ENCODE assay signal across 23 cellular contexts in the genomic region with DNA sequence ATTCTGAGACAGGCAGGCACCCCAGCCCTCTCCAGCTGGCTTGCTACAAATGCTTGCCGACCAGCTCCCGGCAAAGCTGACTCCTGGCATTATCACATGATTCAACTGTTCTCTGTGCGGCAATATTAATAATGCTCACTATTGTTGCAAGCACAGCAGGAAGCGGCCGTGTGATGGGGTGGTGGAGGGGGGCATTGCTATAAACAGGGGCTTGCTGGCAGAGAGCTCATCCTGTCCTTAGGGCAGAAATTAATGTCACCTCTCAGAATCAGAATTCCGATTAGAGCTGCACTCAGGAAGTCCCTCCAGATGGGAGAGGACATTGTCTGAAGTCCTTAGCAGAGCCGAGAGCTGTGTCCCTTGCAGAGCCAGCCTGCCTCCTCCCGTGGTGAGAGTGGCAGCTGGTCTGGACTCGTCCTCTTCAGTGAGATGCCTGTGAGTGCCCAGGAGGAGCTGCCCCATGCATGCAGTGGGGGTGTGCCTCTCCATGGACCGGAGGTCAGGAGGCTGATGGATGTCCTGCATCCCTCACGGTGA.
DNase-seq lines count a peak whose midpoint lies in the region; ATAC-seq and TF ChIP-seq lines count a peak whose summit lies in the region.
"Had no signal": no experiment of that assay in that cellular context is flagged by ENCODE, and none has a peak within 500 bp of the region (broad histone marks: within the 10 kb centered on the region; RNA-seq: fewer than 3 reads in every experiment).

No MANE protein-coding gene starts in this region.

- CTCF ChIA-PET in OCI-LY7 (lab: Charles Lee; ENCODE audit: unreplicated experiment): no interaction called here

- POLR2A ChIA-PET in OCI-LY7 (lab: Charles Lee): no interaction called here

- BruUV-seq in OCI-LY7 (replicated peaks; lab: Mats Ljungman, UMichigan): no TSS peak

- H3K79me2 ChIP-seq in osteoblast (ENCODE audit: insufficient read depth, low read length) (no peaks in the 10 kb centered on the region), OCI-LY7 (ENCODE audit: insufficient read depth, low read depth, low read length) (no peaks in the 10 kb centered on the region)

- no peak overlapping the region for H3K4me2 ChIP-seq in osteoblast (ENCODE audit: insufficient read depth, low read length)
- no peak overlapping the region for H3K4me2 ChIP-seq in OCI-LY7 (ENCODE audit: low read length)

- no peaks in the 10 kb centered on the region for H3K4me1 ChIP-seq in osteoblast (ENCODE audit: insufficient read depth, low read length)
- no peaks in the 10 kb centered on the region for H3K4me1 ChIP-seq in OCI-LY7 (ENCODE audit: insufficient read depth, low read length, poor library complexity, severe bottlenecking)
- H3K4me1 ChIP-seq: pancreas had no signal

- H3K4me3 ChIP-seq in osteoblast (ENCODE audit: insufficient read depth, low read length) (no peak overlapping the region), OCI-LY7 (ENCODE audit: low read depth, low read length, poor library complexity, severe bottlenecking) (no peak overlapping the region)
- H3K4me3 ChIP-seq: GM12878, pancreas had no signal

- H3K27ac ChIP-seq in osteoblast (ENCODE audit: low read depth, low read length) (no peak overlapping the region), OCI-LY7 (ENCODE audit: low read depth, low read length, poor library complexity, severe bottlenecking) (no peak overlapping the region)
- H3K27ac ChIP-seq: pancreas had no signal

- H3K36me3 ChIP-seq in osteoblast (ENCODE audit: insufficient read depth, low read length): no peaks in the 10 kb centered on the region
- no peaks in the 10 kb centered on the region for H3K36me3 ChIP-seq in OCI-LY7 (ENCODE audit: insufficient read depth, low read length)
- H3K36me3 ChIP-seq: pancreas had no signal

- no peak for ATAC-seq in GM21786 (IDR thresholded peaks at IDR 0.05; ENCODE audit: unreplicated experiment)
- ATAC-seq: GM12878, Panc1, pancreas, sciatic nerve had no signal

- DNase-seq in COR-L47 (lab: John Stamatoyannopoulos, UW) (peak; percentile 5), amygdala (lab: John Stamatoyannopoulos, UW) (peak in 32 of 56 donors; percentile 16 to 88 (median 62)), foreskin melanocyte (peak; percentile 96), nucleus accumbens (lab: John Stamatoyannopoulos, UW) (peak in 35 of 56 donors; percentile 25 to 87 (median 60)), osteoblast (ENCODE audit: insufficient read length, low spot score, missing footprints) (no peak), DMS 273 (lab: John Stamatoyannopoulos, UW; ENCODE audit: unreplicated experiment) (no peak), OCI-LY7 (ENCODE audit: low spot score) (no peak)
- DNase-seq: activated CD4-positive, alpha-beta T cell treated with anti-CD3 and anti-CD28 coated beads for 1 hour; activated naive CD4-positive, alpha-beta T cell treated with Interleukin-2 at 50 U/mL for 16 hours; activated T-cell treated with anti-CD3 and anti-CD28 coated beads, Interleukin-2, amount 50 U/mL, for 24 hours; CD4-positive, CD25-positive, alpha-beta regulatory T cell; central memory CD4-positive, alpha-beta T cell; effector CD4-positive, alpha-beta T cell; kidney glomerular epithelial cell; MV-4-11; NCI-H2029; pancreas; stimulated activated CD4-positive, alpha-beta T cell treated with anti-CD3 and anti-CD28 coated beads, Interleukin-15, amount 100 ng/mL, for 24 hours; stimulated activated CD8-positive, alpha-beta memory T cell treated with anti-CD3 and anti-CD28 coated beads, Interleukin-4, amount 100 ng/mL, for 48 hours had no signal

- H2AFZ ChIP-seq in osteoblast (ENCODE audit: low read length) (no peak overlapping the region), OCI-LY7 (ENCODE audit: low read length) (no peak overlapping the region)

- H4K20me1 ChIP-seq in osteoblast (ENCODE audit: insufficient read depth, low read length): no peaks in the 10 kb centered on the region
- no peaks in the 10 kb centered on the region for H4K20me1 ChIP-seq in OCI-LY7 (ENCODE audit: insufficient read depth, low read length)

- no peaks in the 10 kb centered on the region for H3K27me3 ChIP-seq in osteoblast (ENCODE audit: insufficient read depth, low read length)
- H3K27me3 ChIP-seq: pancreas had no signal

- no peaks in the 10 kb centered on the region for H3K9me2 ChIP-seq in OCI-LY7 (ENCODE audit: insufficient read depth, low read length)

- no peak for TF ChIP-seq CTCF in osteoblast (IDR thresholded peaks at IDR 0.05; ENCODE audit: extremely low read depth, low read depth, low read length)
- TF ChIP-seq CTCF in OCI-LY7 (conservative IDR thresholded peaks at IDR 0.05; ENCODE audit: low read length): no peak

- H3K9me3 ChIP-seq in osteoblast (ENCODE audit: low read depth, low read length): no peaks in the 10 kb centered on the region
- no peaks in the 10 kb centered on the region for H3K9me3 ChIP-seq in OCI-LY7 (ENCODE audit: low read length)
- H3K9me3 ChIP-seq: pancreas had no signal

- intact Hi-C loops in OCI-LY7 (cut with micrococcal nuclease; ENCODE audit: unreplicated experiment): no loop called here

Comparison
In these comparisons a context has a peak if more than half of its experiments do, and no peak if none do; other contexts are left out.
1. DNase-seq: peak in COR-L47 (single experiment), amygdala (32 of 56), foreskin melanocyte (single experiment) and nucleus accumbens (35 of 56); none in osteoblast (single experiment), DMS 273 (single experiment) and OCI-LY7 (single experiment).